In genomic region chr6:156876302-156876701, GRCh38 we compare ENCODE assay signal across 14 cellular contexts.
DNase-seq lines count a peak whose midpoint lies in the region; ATAC-seq, FAIRE-seq and TF ChIP-seq lines count a peak whose summit lies in the region.
"Had no signal": no experiment of that assay in that cellular context is flagged by ENCODE, and none has a peak within 500 bp of the region (broad histone marks: within the 10 kb centered on the region; RNA-seq: fewer than 3 reads in every experiment).

No MANE protein-coding gene starts in this region.

- H2AFZ ChIP-seq in K562 (ENCODE audit: low read depth, low read length), result no peak overlapping the region

- CTCF ChIA-PET in K562 (lab: Yijun Ruan, JAX; ENCODE audit: low intra/inter-chr PET ratio), result no interaction called here

- 50% methylated on average over 11 of the region's 11 CpGs for WGBS in K562 (ENCODE audit: insufficient coverage, low coverage, missing lambda C conversion rate)
- no CpG with 5 or more reads among the region's 11 CpGs for WGBS in iPS DF 6.9 (ENCODE audit: insufficient coverage, insufficient read length)
- 76 to 79% methylated on average over 11 of the region's 11 CpGs for WGBS in aorta, 2 donors

- no peak for TF ChIP-seq POLR2A in K562 (conservative IDR thresholded peaks at IDR 0.05)

- ATAC-seq in K562 (peak; percentile 81), aorta (ENCODE audit: low FRiP score) (no peak), GM18502 (IDR thresholded peaks at IDR 0.05; ENCODE audit: poor library complexity, unreplicated experiment) (no peak)

- H3K36me3 ChIP-seq in K562 (ENCODE audit: control insufficient read depth, insufficient read depth, low read length) (no peaks in the 10 kb centered on the region), iPS DF 6.9 (ENCODE audit: control insufficient read depth, insufficient read depth, low read length) (no peaks in the 10 kb centered on the region), aorta (ENCODE audit: control insufficient read depth in 1 of 2, insufficient read depth in 2 of 2, low read length in 1 of 2) (no peaks in the 10 kb centered on the region)

- FAIRE-seq in K562 (lab: Jason Lieb, UNC), result no peak

- no peak overlapping the region for H3K4me2 ChIP-seq in K562 (ENCODE audit: insufficient read depth, low read length)

- H3K27ac ChIP-seq in K562 (ENCODE audit: extremely low read depth, low read depth, low read length), result no peak overlapping the region
- H3K27ac ChIP-seq in iPS DF 6.9 (ENCODE audit: low read length), result no peak overlapping the region
- no peak overlapping the region for H3K27ac ChIP-seq in aorta (ENCODE audit: low read depth in 1 of 2, low read length in 2 of 2)

- H3K4me3 Mint-ChIP-seq in HFFc6, result no peak overlapping the region
- H3K4me3 Mint-ChIP-seq: activated CD4-positive, alpha-beta memory T cell treated with anti-CD3 and anti-CD28 coated beads, Interleukin-2, amount 10 ng/mL, durations not matched to agents 7 days and 5 days had no signal

- no peak overlapping the region for H3K27ac Mint-ChIP-seq in HFFc6
- H3K27ac Mint-ChIP-seq: activated CD4-positive, alpha-beta memory T cell treated with anti-CD3 and anti-CD28 coated beads, Interleukin-2, amount 10 ng/mL, durations not matched to agents 7 days and 5 days had no signal

- peaks cover 11% of the 10 kb centered on the region; the same call in 1 of the 2 replicates for H3K4me1 Mint-ChIP-seq in HFFc6 (ENCODE audit: low read depth)

- no peaks in the 10 kb centered on the region for H3K27me3 Mint-ChIP-seq in HFFc6 (ENCODE audit: insufficient read depth)
- H3K27me3 Mint-ChIP-seq: activated CD4-positive, alpha-beta memory T cell treated with anti-CD3 and anti-CD28 coated beads, Interleukin-2, amount 10 ng/mL, durations not matched to agents 7 days and 5 days had no signal

- in situ Hi-C loops in ACHN (cut with HindIII; ENCODE audit: low pct_ligation_motif_present, low pct_unique_long_range_greater_than_20kb, low sequenced_read_pairs) (no loop called here), K562 (cut with MboI) (no loop called here)

- peak; percentile 15 for DNase-seq in ACHN
- DNase-seq in HFFc6, result no peak
- DNase-seq in K562 (ENCODE audit: extremely low read depth in 1 of 4, low spot score in 3 of 4), result peak in 3 of 4 experiments; percentile 28 to 34 (median 33)
- peak; percentile 39 for DNase-seq in iPS DF 6.9 (ENCODE audit: low read depth, low spot score)
- DNase-seq in DMS53 treated with DMSO at 0.1 percent for 48 hours (lab: John Stamatoyannopoulos, UW; ENCODE audit: unreplicated experiment), result no peak
- no peak for DNase-seq in aorta
- DNase-seq in cerebellum (ENCODE audit: low spot score), result no peak
- DNase-seq: activated CD4-positive, alpha-beta memory T cell treated with anti-CD3 and anti-CD28 coated beads, Interleukin-2, amount 10 ng/mL, durations not matched to agents 7 days and 5 days; central memory CD4-positive, alpha-beta T cell; retina; RPMI8226; stimulated activated naive CD4-positive, alpha-beta T cell treated with Interleukin-2 at 50 U/mL for 16 hours had no signal

- no peak for TF ChIP-seq EP300 in K562 (IDR thresholded peaks at IDR 0.05; ENCODE audit: low read length)

- H3K9ac ChIP-seq in K562 (ENCODE audit: insufficient read depth in 1 of 2, low read depth in 2 of 2, low read length in 2 of 2), result no peak overlapping the region

- peaks cover 14% of the 10 kb centered on the region; the same call in 1 of the 2 replicates for H4K20me1 ChIP-seq in K562 (replicated peaks; ENCODE audit: control insufficient read depth, insufficient read depth, low read length)

- peaks cover 82% of the 10 kb centered on the region for H3K79me2 ChIP-seq in K562 (ENCODE audit: control insufficient read depth, insufficient read depth, low read length)

- H3K9me3 ChIP-seq in K562 (replicated peaks; ENCODE audit: control insufficient read depth, insufficient read depth, low read depth, low read length) (no peaks in the 10 kb centered on the region), iPS DF 6.9 (ENCODE audit: control insufficient read depth, insufficient read depth, low read length) (no peaks in the 10 kb centered on the region), aorta (ENCODE audit: control insufficient read depth, low read length) (no peaks in the 10 kb centered on the region)
- H3K9me3 ChIP-seq: Caco-2 had no signal

- H3K9me1 ChIP-seq in K562 (ENCODE audit: control insufficient read depth, insufficient read depth, low read length), result no peaks in the 10 kb centered on the region

- H3K4me3 ChIP-seq in K562 (no peak overlapping the region), iPS DF 6.9 (ENCODE audit: low read length) (no peak overlapping the region), aorta (ENCODE audit: low read length in 2 of 2) (no peak overlapping the region)

- H3K4me1 ChIP-seq in K562 (replicated peaks in 1 of 2; ENCODE audit: control insufficient read depth in 2 of 2, insufficient read depth in 2 of 2, low read length in 2 of 2) (peaks cover 0 to 4% of the 10 kb centered on the region in 2 experiments; a peak in 2 of 5 replicates), iPS DF 6.9 (ENCODE audit: control insufficient read depth, insufficient read depth, low read length) (peaks cover 5% of the 10 kb centered on the region; the same call in 1 of the 2 replicates), aorta (ENCODE audit: control insufficient read depth in 1 of 2, insufficient read depth in 2 of 2, low read length in 2 of 2) (peaks cover 0 to 6% of the 10 kb centered on the region in 2 donors)

- TF ChIP-seq RAD21 in K562 (CRISPR knock-in tag; conservative IDR thresholded peaks at IDR 0.05 in 1 of 2, IDR thresholded peaks at IDR 0.05 in 1 of 2), result peak; percentile 29 to 65

- intact Hi-C loops in K562 (cut with micrococcal nuclease) (loop anchor here (5.0 kb wide), 1 partner anchor 146 kb away; no protein-coding TSS in a partner anchor), aorta (cut with DNase I) (no loop called here)

- H3K36me3 Mint-ChIP-seq in HFFc6 (ENCODE audit: low read depth), result peaks cover 4% of the 10 kb centered on the region; the same call in 1 of the 2 replicates

- no TSS peak for BruUV-seq in K562 (replicated peaks; lab: Mats Ljungman, UMichigan)

- TF ChIP-seq CTCF in HFFc6 (IDR thresholded peaks at IDR 0.05) (peak; percentile 61), K562 (IDR thresholded peaks at IDR 0.05 in 2 of 3, conservative IDR thresholded peaks at IDR 0.05 in 1 of 3; ENCODE audit: insufficient read depth in 2 of 3, low read depth in 1 of 3, low read length in 3 of 3) (peak; percentile 50 to 68 (median 60); a peak in 5 of 6 replicates)

- POLR2A ChIA-PET in K562 (lab: Yijun Ruan, JAX), result no interaction called here

- no peaks in the 10 kb centered on the region for H3K9me3 Mint-ChIP-seq in HFFc6
- H3K9me3 Mint-ChIP-seq: activated CD4-positive, alpha-beta memory T cell treated with anti-CD3 and anti-CD28 coated beads, Interleukin-2, amount 10 ng/mL, durations not matched to agents 7 days and 5 days had no signal

- H3K27me3 ChIP-seq in K562 (ENCODE audit: control insufficient read depth in 2 of 2, insufficient read depth in 2 of 2, low read length in 2 of 2) (no peaks in the 10 kb centered on the region), iPS DF 6.9 (ENCODE audit: control insufficient read depth, insufficient read depth, low read length) (no peaks in the 10 kb centered on the region), aorta (ENCODE audit: control insufficient read depth in 1 of 2, insufficient read depth in 2 of 2, low read length in 1 of 2) (no peaks in the 10 kb centered on the region)

TF ChIP-seq in K562, 482 proteins besides CTCF, POLR2A, EP300 and RAD21 (continues in another document):
- TF ChIP-seq ETS1 (conservative IDR thresholded peaks at IDR 0.05; ENCODE audit: control insufficient read depth, low read depth, low read length) (no peak), ZNF644 (tag; IDR thresholded peaks at IDR 0.05; ENCODE audit: low read depth) (no peak), ATF7 (IDR thresholded peaks at IDR 0.05) (no peak), CCNT2 (IDR thresholded peaks at IDR 0.05; ENCODE audit: borderline replicate concordance, extremely low read depth, insufficient read length, low read depth, low read length) (no peak), ZNF561 (CRISPR knock-in tag; conservative IDR thresholded peaks at IDR 0.05) (no peak), WHSC1 (IDR thresholded peaks at IDR 0.05; ENCODE audit: low read length) (no peak), FOXK2 (conservative IDR thresholded peaks at IDR 0.05 in 1 of 2, IDR thresholded peaks at IDR 0.05 in 1 of 2; ENCODE audit: low read depth in 2 of 2) (no peak), USF2 (CRISPR knock-in tag; IDR thresholded peaks at IDR 0.05) (no peak), SMARCA4 (IDR thresholded peaks at IDR 0.05) (no peak), IRF2 (CRISPR knock-in tag; IDR thresholded peaks at IDR 0.05) (no peak), FIP1L1 (IDR thresholded peaks at IDR 0.05; ENCODE audit: low read depth, low read length, poor library complexity, severe bottlenecking) (no peak), ZNF121 (CRISPR knock-in tag; conservative IDR thresholded peaks at IDR 0.05) (no peak)
- TF ChIP-seq, protein P1, sequence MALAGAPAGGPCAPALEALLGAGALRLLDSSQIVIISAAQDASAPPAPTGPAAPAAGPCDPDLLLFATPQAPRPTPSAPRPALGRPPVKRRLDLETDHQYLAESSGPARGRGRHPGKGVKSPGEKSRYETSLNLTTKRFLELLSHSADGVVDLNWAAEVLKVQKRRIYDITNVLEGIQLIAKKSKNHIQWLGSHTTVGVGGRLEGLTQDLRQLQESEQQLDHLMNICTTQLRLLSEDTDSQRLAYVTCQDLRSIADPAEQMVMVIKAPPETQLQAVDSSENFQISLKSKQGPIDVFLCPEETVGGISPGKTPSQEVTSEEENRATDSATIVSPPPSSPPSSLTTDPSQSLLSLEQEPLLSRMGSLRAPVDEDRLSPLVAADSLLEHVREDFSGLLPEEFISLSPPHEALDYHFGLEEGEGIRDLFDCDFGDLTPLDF (CRISPR knock-in tag; IDR thresholded peaks at IDR 0.05), result no peak

Comparison
In these comparisons a context has a peak if more than half of its experiments do, and no peak if none do; other contexts are left out.
1. DNase-seq: peak in ACHN (single experiment), K562 (3 of 4) and iPS DF 6.9 (single experiment); none in HFFc6 (single experiment), DMS53 treated with DMSO at 0.1 percent for 48 hours (single experiment), aorta (0 of 2) and cerebellum (single experiment).